Comparison of ENCODE assay signal across 1 cellular context in genomic region chr18:35343936-35344735, GRCh38.
TF ChIP-seq lines count a peak whose summit lies in the region.

ZNF24 (minus strand) TSS chr18:35344420; CDS start chr18:35340650, 3,770 bp downstream.

TF ChIP-seq in HEK293, 187 proteins besides CTCF, POLR2A, EP300 and RAD21 (continued from another document and continues in another):
- TF ChIP-seq IKZF3 (tag by site-specific recombination; IDR thresholded peaks at IDR 0.05) (no peak), ZSCAN5A (tag by site-specific recombination; IDR thresholded peaks at IDR 0.05) (no peak), ZBTB8A (tag by site-specific recombination; IDR thresholded peaks at IDR 0.05) (no peak), ZNF704 (tag by site-specific recombination; IDR thresholded peaks at IDR 0.05) (no peak), ZNF23 (tag by site-specific recombination; IDR thresholded peaks at IDR 0.05; ENCODE audit: borderline replicate concordance) (no peak), ZNF518A (tag by site-specific recombination; conservative IDR thresholded peaks at IDR 0.05; ENCODE audit: low read depth) (0 out of 2 replicates have a peak, but pooled peaks have one; percentile 10), ZNF366 (tag by site-specific recombination; conservative IDR thresholded peaks at IDR 0.05) (no peak), ZSCAN18 (tag by site-specific recombination; IDR thresholded peaks at IDR 0.05) (no peak), ZNF202 (tag by site-specific recombination; IDR thresholded peaks at IDR 0.05; ENCODE audit: borderline replicate concordance) (no peak), GFI1B (tag by site-specific recombination; IDR thresholded peaks at IDR 0.05) (no peak), ZNF623 (tag by site-specific recombination; IDR thresholded peaks at IDR 0.05) (no peak), ZNF692 (tag by site-specific recombination; IDR thresholded peaks at IDR 0.05) (0 out of 2 replicates have a peak, but pooled peaks have one; percentile 17), ZEB2 (tag by site-specific recombination; IDR thresholded peaks at IDR 0.05) (peak; percentile 57), ZNF791 (tag by site-specific recombination; IDR thresholded peaks at IDR 0.05) (no peak), MYNN (tag by site-specific recombination; IDR thresholded peaks at IDR 0.05; ENCODE audit: borderline replicate concordance) (no peak), EGR2 (tag by site-specific recombination; IDR thresholded peaks at IDR 0.05; ENCODE audit: low read depth) (peak; percentile 13; the same call in 1 of the 2 replicates), KLF8 (tag by site-specific recombination; IDR thresholded peaks at IDR 0.05) (0 out of 2 replicates have a peak, but pooled peaks have one; percentile 44), ZNF747 (tag by site-specific recombination; IDR thresholded peaks at IDR 0.05) (no peak), ZNF707 (tag by site-specific recombination; IDR thresholded peaks at IDR 0.05) (no peak), SP3 (tag by site-specific recombination; IDR thresholded peaks at IDR 0.05) (peak; percentile 82), KLF17 (tag by site-specific recombination; IDR thresholded peaks at IDR 0.05) (no peak; the same call in 1 of the 2 replicates), ZNF280D (tag by site-specific recombination; IDR thresholded peaks at IDR 0.05) (no peak), ZNF521 (tag by site-specific recombination; IDR thresholded peaks at IDR 0.05) (no peak), ZNF585B (tag by site-specific recombination; IDR thresholded peaks at IDR 0.05) (no peak), ZBTB21 (tag by site-specific recombination; IDR thresholded peaks at IDR 0.05) (no peak), ZIC2 (tag by site-specific recombination; IDR thresholded peaks at IDR 0.05) (no peak), ZFHX2 (tag by site-specific recombination; conservative IDR thresholded peaks at IDR 0.05) (peak; percentile 41), ZNF362 (tag by site-specific recombination; IDR thresholded peaks at IDR 0.05) (no peak), ZNF2 (tag by site-specific recombination; IDR thresholded peaks at IDR 0.05) (no peak), KLF10 (tag by site-specific recombination; IDR thresholded peaks at IDR 0.05) (no peak), ZSCAN16 (tag by site-specific recombination; IDR thresholded peaks at IDR 0.05) (no peak), ZNF549 (tag by site-specific recombination; IDR thresholded peaks at IDR 0.05) (no peak), PRDM1 (tag by site-specific recombination; IDR thresholded peaks at IDR 0.05) (0 out of 2 replicates have a peak, but pooled peaks have one; percentile 7), ZNF426 (tag by site-specific recombination; IDR thresholded peaks at IDR 0.05) (no peak), ZNF544 (tag by site-specific recombination; IDR thresholded peaks at IDR 0.05) (no peak), HOXD13 (CRISPR knock-in tag; IDR thresholded peaks at IDR 0.05; ENCODE audit: borderline replicate concordance) (no peak), ZNF341 (tag by site-specific recombination; IDR thresholded peaks at IDR 0.05; ENCODE audit: low read depth) (no peak), MZF1 (tag by site-specific recombination; IDR thresholded peaks at IDR 0.05; ENCODE audit: borderline replicate concordance) (no peak), ZNF621 (tag by site-specific recombination; IDR thresholded peaks at IDR 0.05) (no peak), SALL2 (tag by site-specific recombination; IDR thresholded peaks at IDR 0.05; ENCODE audit: borderline replicate concordance) (no peak), ZNF221 (tag by site-specific recombination; IDR thresholded peaks at IDR 0.05; ENCODE audit: borderline replicate concordance) (no peak), ZBTB26 (tag by site-specific recombination; optimal IDR thresholded peaks at IDR 0.05) (peak; percentile 49), ZNF555 (tag by site-specific recombination; conservative IDR thresholded peaks at IDR 0.05) (no peak), ZNF146 (tag by site-specific recombination; IDR thresholded peaks at IDR 0.05) (no peak), ZNF148 (tag by site-specific recombination; IDR thresholded peaks at IDR 0.05; ENCODE audit: borderline replicate concordance) (no peak)
